ENCODE assay signal across 16 cellular contexts in the genomic region with DNA sequence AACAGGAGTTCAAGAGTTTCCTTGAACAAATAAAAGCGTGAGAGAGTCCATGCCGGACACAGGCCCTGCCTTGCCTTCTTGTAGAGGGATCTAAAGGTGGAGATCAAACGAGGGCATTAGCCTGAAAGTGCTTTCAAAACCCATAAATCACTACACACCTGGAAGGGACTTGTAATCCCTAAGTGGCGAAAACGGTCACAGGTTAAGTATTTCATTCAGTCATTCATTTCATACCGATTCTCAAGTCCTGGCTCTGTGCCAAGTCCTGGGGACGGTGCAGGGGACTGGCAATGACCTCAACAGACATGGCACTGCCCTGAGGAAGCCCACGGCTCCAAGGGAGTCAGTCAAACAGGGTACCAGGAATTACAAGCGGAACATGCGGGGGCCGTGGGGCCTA. TPM values are rescaled to one million over a fixed set of nuclear protein-coding genes. Genes with fewer than 3 reads are reported as not detected.
"Had no signal": no experiment of that assay in that cellular context is flagged by ENCODE, and none has a peak within 500 bp of the region (broad histone marks: within the 10 kb centered on the region; RNA-seq: fewer than 3 reads in every experiment).

No MANE protein-coding gene starts in this region.

- ATAC-seq: activated T-cell treated with anti-CD3 and anti-CD28 coated beads, Interleukin-2, amount 50 U/mL, for 72 hours; esophagus mucosa had no signal

- H3K79me2 ChIP-seq: parathyroid adenoma had no signal

- H3K4me1 Mint-ChIP-seq: activated CD4-positive, alpha-beta memory T cell treated with anti-CD3 and anti-CD28 coated beads, Interleukin-2, amount 10 ng/mL, durations not matched to agents 7 days and 5 days; immature natural killer cell had no signal

- DNase-seq: activated CD4-positive, alpha-beta memory T cell treated with anti-CD3 and anti-CD28 coated beads, Interleukin-2, amount 10 ng/mL, durations not matched to agents 7 days and 5 days; activated CD8-positive, alpha-beta memory T cell treated with anti-CD3 and anti-CD28 coated beads, Interleukin-2, amount 50 U/mL, for 4 hours; activated gamma-delta T cell treated with Interleukin-2 at 50 U/mL for 16 hours; activated naive CD8-positive, alpha-beta T cell treated with anti-CD3 and anti-CD28 coated beads, Interleukin-2, amount 10 ng/mL, durations not matched to agents 7 days and 5 days; activated T-cell treated with anti-CD3 and anti-CD28 coated beads, Interleukin-2, amount 50 U/mL, for 72 hours; dorsolateral prefrontal cortex; immature natural killer cell; mesenchymal stem cell; retina; thyroid gland had no signal

- H3K4me1 ChIP-seq: parathyroid adenoma, thyroid gland had no signal

- H3K36me3 Mint-ChIP-seq: activated naive CD8-positive, alpha-beta T cell treated with anti-CD3 and anti-CD28 coated beads, Interleukin-2, amount 10 ng/mL, durations not matched to agents 7 days and 5 days; immature natural killer cell had no signal

- H3K36me3 ChIP-seq: breast epithelium, left ventricle myocardium inferior, thyroid gland, vagina had no signal

- H3K4me3 Mint-ChIP-seq: activated CD4-positive, alpha-beta memory T cell treated with anti-CD3 and anti-CD28 coated beads, Interleukin-2, amount 10 ng/mL, durations not matched to agents 7 days and 5 days; activated naive CD8-positive, alpha-beta T cell treated with anti-CD3 and anti-CD28 coated beads, Interleukin-2, amount 10 ng/mL, durations not matched to agents 7 days and 5 days; activated T-cell treated with anti-CD3 and anti-CD28 coated beads, Interleukin-2, amount 50 U/mL, for 72 hours; immature natural killer cell had no signal

- H3K27me3 ChIP-seq: thyroid gland, vagina had no signal

- H3K27ac ChIP-seq: breast epithelium, left ventricle myocardium inferior, parathyroid adenoma, skin epidermis, thyroid gland, vagina had no signal

- H3K9ac ChIP-seq: parathyroid adenoma had no signal

- H3K9me3 ChIP-seq: breast epithelium, left ventricle myocardium inferior, thyroid gland, vagina had no signal

- H3K9me3 Mint-ChIP-seq: activated CD4-positive, alpha-beta memory T cell treated with anti-CD3 and anti-CD28 coated beads, Interleukin-2, amount 10 ng/mL, durations not matched to agents 7 days and 5 days; activated naive CD8-positive, alpha-beta T cell treated with anti-CD3 and anti-CD28 coated beads, Interleukin-2, amount 10 ng/mL, durations not matched to agents 7 days and 5 days; activated T-cell treated with anti-CD3 and anti-CD28 coated beads, Interleukin-2, amount 50 U/mL, for 72 hours had no signal

- H2AFZ ChIP-seq: parathyroid adenoma had no signal

- H3K4me3 ChIP-seq: breast epithelium, dorsolateral prefrontal cortex, left ventricle myocardium inferior, skin epidermis, thyroid gland, vagina had no signal

- H3K27ac Mint-ChIP-seq: activated CD4-positive, alpha-beta memory T cell treated with anti-CD3 and anti-CD28 coated beads, Interleukin-2, amount 10 ng/mL, durations not matched to agents 7 days and 5 days; activated naive CD8-positive, alpha-beta T cell treated with anti-CD3 and anti-CD28 coated beads, Interleukin-2, amount 10 ng/mL, durations not matched to agents 7 days and 5 days; activated T-cell treated with anti-CD3 and anti-CD28 coated beads, Interleukin-2, amount 50 U/mL, for 72 hours; immature natural killer cell had no signal

RNA-seq across cellular contexts. Expression of gene ELFN2, which starts 26.6 kb away (rescaled TPM):
- total RNA-seq: breast epithelium, esophagus mucosa, left ventricle myocardium inferior, vagina had no signal
